8 cellular contexts compared by ENCODE assay signal in the genomic region with DNA sequence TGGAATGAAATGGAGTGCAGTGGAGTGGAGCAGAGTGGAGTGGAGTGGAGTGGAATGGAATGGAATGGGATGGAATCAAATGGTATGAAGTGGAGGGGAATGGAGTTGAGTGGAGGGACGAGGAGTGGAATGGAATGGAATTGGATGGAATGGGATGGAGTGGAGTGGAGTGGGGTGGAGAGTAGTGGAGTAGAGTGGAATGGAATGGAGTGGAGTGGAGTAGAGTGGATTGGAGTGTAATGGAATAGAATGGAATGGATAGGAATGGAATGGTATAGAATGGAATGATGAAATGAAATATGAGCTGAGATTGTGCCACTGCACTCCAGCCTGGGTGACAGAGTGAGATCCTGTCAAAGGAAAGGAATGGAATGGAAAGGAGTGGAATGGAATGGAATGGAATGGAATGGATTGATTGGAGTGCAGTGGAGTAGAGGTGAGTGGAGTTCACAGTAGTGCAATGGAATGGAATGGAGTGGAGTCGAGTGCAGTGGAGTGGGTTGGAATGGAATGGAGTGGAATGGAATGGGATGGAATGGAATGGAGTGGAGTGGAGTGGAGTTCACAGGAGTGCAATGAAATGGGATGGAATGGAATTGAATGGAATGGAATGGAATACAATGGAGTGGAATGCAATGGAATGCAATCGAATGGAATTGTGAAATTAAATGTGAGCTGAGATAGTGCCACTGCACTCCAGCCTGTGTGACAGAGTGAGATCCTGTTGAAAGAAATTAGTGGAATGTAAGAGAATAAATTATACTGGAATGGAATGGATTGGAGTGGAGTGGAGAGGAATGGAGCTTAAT.
DNase-seq lines count a peak whose midpoint lies in the region; ATAC-seq, FAIRE-seq and TF ChIP-seq lines count a peak whose summit lies in the region.
"Not testable (repeated sequence)": the region's sequence is repeated elsewhere in the genome, so short reads cannot be mapped to it uniquely, and the experiment has no call there.

No MANE protein-coding gene starts in this region.

- not testable (repeated sequence) for BruUV-seq in K562 (replicated peaks; lab: Mats Ljungman, UMichigan)

- H3K4me3 ChIP-seq in K562, left ventricle myocardium inferior: not testable (repeated sequence)

- TF ChIP-seq RAD21 in K562 (CRISPR knock-in tag; conservative IDR thresholded peaks at IDR 0.05 in 1 of 2, IDR thresholded peaks at IDR 0.05 in 1 of 2): not testable (repeated sequence)

- H4K20me1 ChIP-seq in K562 (replicated peaks; ENCODE audit: control insufficient read depth, insufficient read depth, low read length): not testable (repeated sequence)

- H3K9me3 ChIP-seq in K562 (replicated peaks; ENCODE audit: control insufficient read depth, insufficient read depth, low read depth, low read length): not testable (repeated sequence)
- H3K9me3 ChIP-seq in left ventricle myocardium inferior (replicated peaks): peaks cover 27% of the 10 kb centered on the region

- H2AFZ ChIP-seq in K562 (ENCODE audit: low read depth, low read length): not testable (repeated sequence)

- in situ Hi-C loops in K562 (cut with MboI): not testable (repeated sequence)

- not testable (repeated sequence) for H3K9me1 ChIP-seq in K562 (ENCODE audit: control insufficient read depth, insufficient read depth, low read length)

- 1% methylated on average over 3 of the region's 3 CpGs for WGBS in K562 (ENCODE audit: insufficient coverage, low coverage, missing lambda C conversion rate)

- peak in 1 of 34 experiments; percentile 24 for DNase-seq in T-cell
- not testable (repeated sequence) for DNase-seq in K562 (ENCODE audit: extremely low read depth in 1 of 4, low spot score in 3 of 4)
- DNase-seq in left ventricle myocardium inferior: peak; percentile 7
- DNase-seq in natural killer cell treated with Interleukin-12 subunit alpha and Interleukin-12 subunit beta and Interleukin-15 and Interleukin-18, amount 100 ng/mL, for 72 hours (ENCODE audit: low spot score): peak; percentile 56
- peak; percentile 6 for DNase-seq in superior temporal gyrus (ENCODE audit: extremely low spot score)

- CTCF ChIA-PET in T-cell (lab: Charles Lee); K562 (lab: Yijun Ruan, JAX; ENCODE audit: low intra/inter-chr PET ratio): not testable (repeated sequence)

- H3K4me3 Mint-ChIP-seq in T-cell; natural killer cell treated with Interleukin-12 subunit alpha and Interleukin-12 subunit beta and Interleukin-15 and Interleukin-18, amount 100 ng/mL, for 72 hours: not testable (repeated sequence)

- peaks cover 17 to 26% (median 24%) of the 10 kb centered on the region in 3 donors for H3K9me3 Mint-ChIP-seq in T-cell
- H3K9me3 Mint-ChIP-seq in natural killer cell treated with Interleukin-12 subunit alpha and Interleukin-12 subunit beta and Interleukin-15 and Interleukin-18, amount 100 ng/mL, for 72 hours: peaks cover 23% of the 10 kb centered on the region

- intact Hi-C loops in K562 (cut with micrococcal nuclease); left ventricle myocardium inferior (cut with micrococcal nuclease): not testable (repeated sequence)

- not testable (repeated sequence) for TF ChIP-seq POLR2A in K562 (conservative IDR thresholded peaks at IDR 0.05)

- H3K9ac ChIP-seq in K562 (ENCODE audit: insufficient read depth in 1 of 2, low read depth in 2 of 2, low read length in 2 of 2): not testable (repeated sequence)

- H3K4me1 ChIP-seq in K562 (replicated peaks in 1 of 2; ENCODE audit: control insufficient read depth in 2 of 2, insufficient read depth in 2 of 2, low read length in 2 of 2); left ventricle myocardium inferior: not testable (repeated sequence)

- FAIRE-seq in K562 (lab: Jason Lieb, UNC): not testable (repeated sequence)

- H3K27ac Mint-ChIP-seq in T-cell; natural killer cell treated with Interleukin-12 subunit alpha and Interleukin-12 subunit beta and Interleukin-15 and Interleukin-18, amount 100 ng/mL, for 72 hours: not testable (repeated sequence)

- H3K36me3 ChIP-seq in K562 (ENCODE audit: control insufficient read depth, insufficient read depth, low read length); left ventricle myocardium inferior: not testable (repeated sequence)

- TF ChIP-seq EP300 in K562 (IDR thresholded peaks at IDR 0.05; ENCODE audit: low read length): not testable (repeated sequence)

- H3K36me3 Mint-ChIP-seq in T-cell: not testable (repeated sequence)
- H3K36me3 Mint-ChIP-seq in natural killer cell treated with Interleukin-12 subunit alpha and Interleukin-12 subunit beta and Interleukin-15 and Interleukin-18, amount 100 ng/mL, for 72 hours: peaks cover 26% of the 10 kb centered on the region

- not testable (repeated sequence) for H3K27me3 Mint-ChIP-seq in T-cell; natural killer cell treated with Interleukin-12 subunit alpha and Interleukin-12 subunit beta and Interleukin-15 and Interleukin-18, amount 100 ng/mL, for 72 hours

- POLR2A ChIA-PET in T-cell (lab: Charles Lee); K562 (lab: Yijun Ruan, JAX): not testable (repeated sequence)

- not testable (repeated sequence) for H3K79me2 ChIP-seq in K562 (ENCODE audit: control insufficient read depth, insufficient read depth, low read length)

- H3K4me2 ChIP-seq in K562 (ENCODE audit: insufficient read depth, low read length): not testable (repeated sequence)

- not testable (repeated sequence) for H3K27ac ChIP-seq in K562 (ENCODE audit: extremely low read depth, low read depth, low read length); left ventricle myocardium inferior (replicated peaks)

- not testable (repeated sequence) for H3K27me3 ChIP-seq in K562 (ENCODE audit: control insufficient read depth in 2 of 2, insufficient read depth in 2 of 2, low read length in 2 of 2); left ventricle myocardium inferior (ENCODE audit: low read depth)

- TF ChIP-seq CTCF in K562 (IDR thresholded peaks at IDR 0.05 in 2 of 3, conservative IDR thresholded peaks at IDR 0.05 in 1 of 3; ENCODE audit: insufficient read depth in 2 of 3, low read depth in 1 of 3, low read length in 3 of 3); left ventricle myocardium inferior (IDR thresholded peaks at IDR 0.05; ENCODE audit: borderline replicate concordance): not testable (repeated sequence)

- not testable (repeated sequence) for H3K4me1 Mint-ChIP-seq in T-cell; natural killer cell treated with Interleukin-12 subunit alpha and Interleukin-12 subunit beta and Interleukin-15 and Interleukin-18, amount 100 ng/mL, for 72 hours (ENCODE audit: low read depth in 2 of 2)

- ATAC-seq in GM18498 (IDR thresholded peaks at IDR 0.05; ENCODE audit: unreplicated experiment): peak; percentile 45
- ATAC-seq in GM21825 (IDR thresholded peaks at IDR 0.05; ENCODE audit: unreplicated experiment): peak; percentile 40
- ATAC-seq in HG03159 (IDR thresholded peaks at IDR 0.05; ENCODE audit: unreplicated experiment): peak; percentile 41
- peak in 3 of 4 experiments; percentile 23 to 53 (median 36) for ATAC-seq in T-cell (replicated peaks in 1 of 4)
- ATAC-seq in K562: peak; percentile 76
- ATAC-seq in natural killer cell treated with Interleukin-12 subunit alpha and Interleukin-12 subunit beta and Interleukin-15 and Interleukin-18, amount 100 ng/mL, for 72 hours: peak; percentile 70 to 76

TF ChIP-seq in K562, 482 proteins besides CTCF, POLR2A, EP300 and RAD21:
- TF ChIP-seq CREBBP (IDR thresholded peaks at IDR 0.05; ENCODE audit: low read depth, low read length) (peak; percentile 50), CBX3 (IDR thresholded peaks at IDR 0.05; ENCODE audit: borderline replicate concordance in 1 of 2, low read length in 2 of 2) (peak in 1 of 2 experiments; percentile 3; a peak in 1 of 3 replicates)
